In the genomic region with DNA sequence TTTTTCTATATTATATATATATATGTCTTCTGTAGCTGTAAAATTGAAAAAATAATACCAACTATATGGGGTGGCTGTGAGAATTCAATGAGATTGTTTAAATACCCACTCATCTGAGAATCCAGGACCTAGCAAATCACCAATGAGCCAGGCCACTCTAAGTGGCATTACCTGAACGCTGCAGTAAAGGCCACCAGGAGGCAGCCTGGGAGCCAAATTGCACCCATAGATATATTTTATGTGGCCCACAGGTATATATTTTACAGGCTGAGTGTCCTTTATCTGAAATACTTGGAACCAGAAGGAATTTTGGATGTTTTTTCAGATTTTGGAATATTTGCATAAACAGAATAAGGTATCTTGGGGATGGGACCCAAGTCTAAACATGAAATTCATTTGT, we compare ENCODE assay signal across 14 cellular contexts. TPM values are rescaled to one million over a fixed set of nuclear protein-coding genes. Genes with fewer than 3 reads are reported as not detected.
DNase-seq lines count a peak whose midpoint lies in the region; ATAC-seq and TF ChIP-seq lines count a peak whose summit lies in the region.
"Had no signal": no experiment of that assay in that cellular context is flagged by ENCODE, and none has a peak within 500 bp of the region (broad histone marks: within the 10 kb centered on the region; RNA-seq: fewer than 3 reads in every experiment).

No MANE protein-coding gene starts in this region.

- no peak for TF ChIP-seq CTCF in activated CD8-positive, alpha-beta T cell treated with anti-CD3 and anti-CD28 coated beads for 36 hours (IDR thresholded peaks at IDR 0.05)
- TF ChIP-seq CTCF in GM23338 (conservative IDR thresholded peaks at IDR 0.05; ENCODE audit: low read depth in 2 of 2) (peak; percentile 72 to 77), VCaP (conservative IDR thresholded peaks at IDR 0.05) (peak; percentile 56; the same call in 1 of the 2 replicates), retinal pigment epithelial cell (conservative IDR thresholded peaks at IDR 0.05; ENCODE audit: low read depth, low read length) (peak; percentile 42)

- no peak overlapping the region for H3K4me3 Mint-ChIP-seq in activated CD8-positive, alpha-beta T cell treated with anti-CD3 and anti-CD28 coated beads for 36 hours
- H3K4me3 Mint-ChIP-seq in activated CD8-positive, alpha-beta T cell treated with anti-CD3 and anti-CD28 coated beads, Interleukin-2, amount 10 ng/mL, durations not matched to agents 7 days and 5 days, result no peak overlapping the region
- no peak overlapping the region for H3K4me3 Mint-ChIP-seq in GM23338

- H3K4me3 ChIP-seq in GM23338, result no peak overlapping the region
- H3K4me3 ChIP-seq in retinal pigment epithelial cell (ENCODE audit: low read length), result no peak overlapping the region
- H3K4me3 ChIP-seq: adrenal gland, HAP-1 had no signal

- no peaks in the 10 kb centered on the region for H3K36me3 ChIP-seq in GM23338 (ENCODE audit: insufficient read depth)
- H3K36me3 ChIP-seq: adrenal gland, HAP-1 had no signal

- no peaks in the 10 kb centered on the region for H3K9me2 ChIP-seq in GM23338 (ENCODE audit: insufficient read depth)

- H3K27me3 ChIP-seq in GM23338 (ENCODE audit: insufficient read depth), result no peaks in the 10 kb centered on the region
- H3K27me3 ChIP-seq: adrenal gland had no signal

- no peak overlapping the region for H3K4me2 ChIP-seq in GM23338
- H3K4me2 ChIP-seq: KMS-11 had no signal

- no peak overlapping the region for H2AFZ ChIP-seq in GM23338

- POLR2A ChIA-PET in activated CD8-positive, alpha-beta T cell treated with anti-CD3 and anti-CD28 coated beads for 36 hours (lab: Charles Lee), result no interaction called here
- POLR2A ChIA-PET in activated CD8-positive, alpha-beta T cell treated with anti-CD3 and anti-CD28 coated beads, Interleukin-2, amount 10 ng/mL, durations not matched to agents 7 days and 5 days (lab: Charles Lee), result no interaction called here

- H3K27me3 Mint-ChIP-seq in activated CD8-positive, alpha-beta T cell treated with anti-CD3 and anti-CD28 coated beads for 36 hours, result no peaks in the 10 kb centered on the region
- H3K27me3 Mint-ChIP-seq in activated CD8-positive, alpha-beta T cell treated with anti-CD3 and anti-CD28 coated beads, Interleukin-2, amount 10 ng/mL, durations not matched to agents 7 days and 5 days (ENCODE audit: low read depth), result no peaks in the 10 kb centered on the region
- peaks cover 3% of the 10 kb centered on the region for H3K27me3 Mint-ChIP-seq in GM23338 (ENCODE audit: insufficient read depth, low read depth, poor library complexity)

- H3K27ac Mint-ChIP-seq in activated CD8-positive, alpha-beta T cell treated with anti-CD3 and anti-CD28 coated beads for 36 hours, result no peak overlapping the region
- H3K27ac Mint-ChIP-seq in activated CD8-positive, alpha-beta T cell treated with anti-CD3 and anti-CD28 coated beads, Interleukin-2, amount 10 ng/mL, durations not matched to agents 7 days and 5 days, result no peak overlapping the region
- no peak overlapping the region for H3K27ac Mint-ChIP-seq in GM23338

- peaks cover 7% of the 10 kb centered on the region; the same call in 1 of the 2 replicates for H3K4me1 ChIP-seq in GM23338 (ENCODE audit: insufficient read depth)
- H3K4me1 ChIP-seq: adrenal gland, HAP-1 had no signal

- ATAC-seq in activated CD8-positive, alpha-beta T cell treated with anti-CD3 and anti-CD28 coated beads for 36 hours, result no peak
- ATAC-seq in activated CD8-positive, alpha-beta T cell treated with anti-CD3 and anti-CD28 coated beads, Interleukin-2, amount 10 ng/mL, durations not matched to agents 7 days and 5 days, result no peak
- ATAC-seq in GM23338 (peak; percentile 70), GM18867 (IDR thresholded peaks at IDR 0.05; ENCODE audit: unreplicated experiment) (no peak)

- CTCF ChIA-PET in activated CD8-positive, alpha-beta T cell treated with anti-CD3 and anti-CD28 coated beads for 36 hours (lab: Charles Lee), result interaction anchor here (2.0 kb wide), 1 partner anchor 174 kb away, joined by 4 read pairs; no protein-coding TSS in a partner anchor
- CTCF ChIA-PET in activated CD8-positive, alpha-beta T cell treated with anti-CD3 and anti-CD28 coated beads, Interleukin-2, amount 10 ng/mL, durations not matched to agents 7 days and 5 days (lab: Charles Lee), result no interaction called here

- H3K4me1 Mint-ChIP-seq in activated CD8-positive, alpha-beta T cell treated with anti-CD3 and anti-CD28 coated beads for 36 hours (ENCODE audit: low read depth), result no peaks in the 10 kb centered on the region
- H3K4me1 Mint-ChIP-seq in activated CD8-positive, alpha-beta T cell treated with anti-CD3 and anti-CD28 coated beads, Interleukin-2, amount 10 ng/mL, durations not matched to agents 7 days and 5 days (ENCODE audit: low read depth), result no peaks in the 10 kb centered on the region
- peaks cover 11% of the 10 kb centered on the region for H3K4me1 Mint-ChIP-seq in GM23338

- peaks cover 2% of the 10 kb centered on the region for H3K9me3 Mint-ChIP-seq in activated CD8-positive, alpha-beta T cell treated with anti-CD3 and anti-CD28 coated beads for 36 hours
- no peaks in the 10 kb centered on the region for H3K9me3 Mint-ChIP-seq in activated CD8-positive, alpha-beta T cell treated with anti-CD3 and anti-CD28 coated beads, Interleukin-2, amount 10 ng/mL, durations not matched to agents 7 days and 5 days (ENCODE audit: insufficient read depth)
- no peaks in the 10 kb centered on the region for H3K9me3 Mint-ChIP-seq in GM23338

- no peaks in the 10 kb centered on the region for H3F3A ChIP-seq in GM23338 (replicated peaks; ENCODE audit: low read depth)

- peak; percentile 33 for DNase-seq in activated CD8-positive, alpha-beta T cell treated with anti-CD3 and anti-CD28 coated beads for 36 hours
- DNase-seq in activated CD8-positive, alpha-beta T cell treated with anti-CD3 and anti-CD28 coated beads, Interleukin-2, amount 10 ng/mL, durations not matched to agents 7 days and 5 days, result no peak
- DNase-seq in GM23338 (ENCODE audit: low spot score) (peak; percentile 60), retinal pigment epithelial cell (ENCODE audit: low read depth) (no peak), SHP77 (lab: John Stamatoyannopoulos, UW) (no peak), G401 (ENCODE audit: low spot score) (no peak)
- DNase-seq: adrenal gland, kidney glomerular epithelial cell, NCI-H2029 treated with DMSO at 0.1 percent for 48 hours had no signal

- H4K20me1 ChIP-seq in GM23338 (replicated peaks; ENCODE audit: insufficient read depth), result no peaks in the 10 kb centered on the region

- in situ Hi-C loops in G401 (cut with HindIII; ENCODE audit: low sequenced_read_pairs), result no loop called here

- H3K27ac ChIP-seq in GM23338 (ENCODE audit: low read depth) (no peak overlapping the region), VCaP (no peak overlapping the region)
- H3K27ac ChIP-seq: adrenal gland, KMS-11 had no signal

- no peaks in the 10 kb centered on the region for H3K79me2 ChIP-seq in GM23338 (replicated peaks; ENCODE audit: insufficient read depth)

- H3K36me3 Mint-ChIP-seq in activated CD8-positive, alpha-beta T cell treated with anti-CD3 and anti-CD28 coated beads for 36 hours (ENCODE audit: low read depth), result peaks cover 2% of the 10 kb centered on the region
- H3K36me3 Mint-ChIP-seq in activated CD8-positive, alpha-beta T cell treated with anti-CD3 and anti-CD28 coated beads, Interleukin-2, amount 10 ng/mL, durations not matched to agents 7 days and 5 days (ENCODE audit: low read depth), result peaks cover 13% of the 10 kb centered on the region
- H3K36me3 Mint-ChIP-seq in GM23338 (ENCODE audit: low read depth), result no peaks in the 10 kb centered on the region

- intact Hi-C loops in activated CD8-positive, alpha-beta T cell treated with anti-CD3 and anti-CD28 coated beads for 36 hours (cut with micrococcal nuclease), result no loop called here

RNA-seq across cellular contexts. Expression of a gene that starts 58.2 kb away (rescaled TPM):
- under 1 TPM; 0.07 TPM for total RNA-seq in activated CD8-positive, alpha-beta T cell treated with anti-CD3 and anti-CD28 coated beads for 36 hours
- under 1 TPM; 0.13 to 0.24 TPM for total RNA-seq in activated CD8-positive, alpha-beta T cell treated with anti-CD3 and anti-CD28 coated beads, Interleukin-2, amount 10 ng/mL, durations not matched to agents 7 days and 5 days
- 0.19 and 0.31 TPM in 2 replicates for total RNA-seq in GM23338 (2014; rRNA removed; shearing (Covaris generic))
- polyA plus RNA-seq in GM23338 (2016; fragmentation: Nextera tagmentation; extraction: Ambion mirVana), result 0.06 TPM in 1 of 2 replicates, not detected in the other
- total RNA-seq in G401 (2014; rRNA removed; shearing (Covaris generic)), result not detected in 2 replicates
- total RNA-seq: pulmonary artery endothelial cell had no signal

Comparison
In these comparisons a context has a peak if more than half of its experiments do, and no peak if none do; other contexts are left out.
1. DNase-seq: peak in activated CD8-positive, alpha-beta T cell treated with anti-CD3 and anti-CD28 coated beads for 36 hours (single experiment) and GM23338 (single experiment); none in activated CD8-positive, alpha-beta T cell treated with anti-CD3 and anti-CD28 coated beads, Interleukin-2, amount 10 ng/mL, durations not matched to agents 7 days and 5 days (single experiment), retinal pigment epithelial cell (single experiment), SHP77 (0 of 2) and G401 (single experiment).